In genomic region chr11:111730871-111731591, GRCh38 we compare ENCODE assay signal across 9 cellular contexts. TPM values are rescaled to one million over a fixed set of nuclear protein-coding genes. Genes with fewer than 3 reads are reported as not detected.
A peak's percentile ranks its signal among the peaks of the same experiment; 100 is the strongest.
DNase-seq lines count a peak whose midpoint lies in the region; ATAC-seq and TF ChIP-seq lines count a peak whose summit lies in the region.
"Had no signal": no experiment of that assay in that cellular context is flagged by ENCODE, and none has a peak within 500 bp of the region (broad histone marks: within the 10 kb centered on the region; RNA-seq: fewer than 3 reads in every experiment).

No MANE protein-coding gene starts in this region.

- H3K9me3 ChIP-seq in ascending aorta, result no peaks in the 10 kb centered on the region

- H3K27ac ChIP-seq in ascending aorta, result peak overlapping the region; percentile 91 to 97
- H3K27ac ChIP-seq in substantia nigra (ENCODE audit: low read depth, low read length, poor library complexity, severe bottlenecking), result peak overlapping the region; percentile 98

- DNase-seq in NCI-H1092 (lab: John Stamatoyannopoulos, UW) (peak; percentile 67), ascending aorta (ENCODE audit: low spot score in 2 of 2) (no peak), iris pigment epithelial cell (ENCODE audit: low read depth) (peak; percentile 91), substantia nigra (lab: John Stamatoyannopoulos, UW) (peak in 25 of 49 donors; percentile 16 to 86 (median 48)), dedifferentiated amniotic fluid mesenchymal stem cell (ENCODE audit: extremely low spot score) (no peak), HCEC 1CT (no peak), GM20000 (ENCODE audit: low spot score) (no peak)
- DNase-seq: stimulated activated CD4-positive, alpha-beta T cell treated with anti-CD3 and anti-CD28 coated beads, Interleukin-2, amount 100 ng/mL, for 48 hours had no signal

- H3K36me3 ChIP-seq in ascending aorta, result peaks cover 7 to 17% of the 10 kb centered on the region in 2 donors

- no peak for TF ChIP-seq CTCF in ascending aorta (IDR thresholded peaks at IDR 0.05)
- no peak for TF ChIP-seq CTCF in GM20000 (IDR thresholded peaks at IDR 0.05; ENCODE audit: extremely low read depth, missing control alignments)

- intact Hi-C loops in ascending aorta (cut with DNase I), result loop anchor here (2.0 to 10.0 kb wide), 2 partner anchors 36 to 406 kb away; partner anchors contain the start of gene PPP2R1B

- peaks cover 27 to 50% of the 10 kb centered on the region in 2 donors for H3K4me1 ChIP-seq in ascending aorta

- no peak overlapping the region for H3K4me3 ChIP-seq in ascending aorta

- no peaks in the 10 kb centered on the region for H3K27me3 ChIP-seq in ascending aorta

- ATAC-seq in HG03469 (IDR thresholded peaks at IDR 0.05; ENCODE audit: unreplicated experiment), result no peak

RNA-seq across cellular contexts. Expression of gene PPP2R1B, which starts 35.2 kb away (rescaled TPM):
- 7.7 TPM for total RNA-seq in ascending aorta

Comparison
In these comparisons a context has a peak if more than half of its experiments do, and no peak if none do; other contexts are left out.
1. DNase-seq: peak in NCI-H1092 (single experiment), iris pigment epithelial cell (single experiment) and substantia nigra (25 of 49); none in ascending aorta (0 of 2), dedifferentiated amniotic fluid mesenchymal stem cell (single experiment), HCEC 1CT (single experiment) and GM20000 (single experiment).